1 cellular context compared by ENCODE assay signal in the genomic region with DNA sequence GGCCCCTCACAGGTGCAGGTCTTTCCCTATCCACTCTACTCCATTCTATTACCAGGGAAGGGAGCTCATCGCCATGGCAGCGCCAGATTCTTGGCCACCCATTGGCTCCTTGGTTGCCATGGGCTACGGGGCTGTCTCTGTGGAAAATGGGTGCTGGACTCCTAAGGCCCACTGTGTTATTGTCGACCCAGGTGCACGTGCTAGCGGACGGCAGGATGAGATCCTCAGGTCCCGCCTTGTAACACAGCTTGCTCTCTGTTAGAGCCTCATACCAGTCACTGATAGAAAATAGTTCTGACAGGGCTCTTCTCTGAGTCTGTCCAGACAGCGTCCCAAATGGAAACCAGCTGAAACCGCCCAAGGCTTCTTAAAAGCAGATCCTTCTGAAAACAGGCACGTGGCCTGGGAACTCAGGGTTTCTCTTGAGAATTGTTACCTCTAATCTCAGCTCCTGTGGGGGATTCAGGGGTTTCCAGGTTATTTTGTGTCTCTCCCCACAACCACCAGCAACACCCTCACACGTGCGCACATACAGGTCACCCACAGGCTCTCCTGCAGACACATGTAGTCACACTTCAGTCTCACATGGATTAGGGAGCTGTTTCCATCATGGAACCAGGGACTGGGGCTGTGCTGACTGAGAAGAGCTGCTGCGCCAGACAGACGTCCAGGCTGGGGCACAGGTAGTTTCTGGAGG.
TF ChIP-seq lines count a peak whose summit lies in the region.

No MANE protein-coding gene starts in this region.

TF ChIP-seq in HepG2, 621 proteins besides CTCF, POLR2A, EP300 and RAD21:
- TF ChIP-seq, protein P1, sequence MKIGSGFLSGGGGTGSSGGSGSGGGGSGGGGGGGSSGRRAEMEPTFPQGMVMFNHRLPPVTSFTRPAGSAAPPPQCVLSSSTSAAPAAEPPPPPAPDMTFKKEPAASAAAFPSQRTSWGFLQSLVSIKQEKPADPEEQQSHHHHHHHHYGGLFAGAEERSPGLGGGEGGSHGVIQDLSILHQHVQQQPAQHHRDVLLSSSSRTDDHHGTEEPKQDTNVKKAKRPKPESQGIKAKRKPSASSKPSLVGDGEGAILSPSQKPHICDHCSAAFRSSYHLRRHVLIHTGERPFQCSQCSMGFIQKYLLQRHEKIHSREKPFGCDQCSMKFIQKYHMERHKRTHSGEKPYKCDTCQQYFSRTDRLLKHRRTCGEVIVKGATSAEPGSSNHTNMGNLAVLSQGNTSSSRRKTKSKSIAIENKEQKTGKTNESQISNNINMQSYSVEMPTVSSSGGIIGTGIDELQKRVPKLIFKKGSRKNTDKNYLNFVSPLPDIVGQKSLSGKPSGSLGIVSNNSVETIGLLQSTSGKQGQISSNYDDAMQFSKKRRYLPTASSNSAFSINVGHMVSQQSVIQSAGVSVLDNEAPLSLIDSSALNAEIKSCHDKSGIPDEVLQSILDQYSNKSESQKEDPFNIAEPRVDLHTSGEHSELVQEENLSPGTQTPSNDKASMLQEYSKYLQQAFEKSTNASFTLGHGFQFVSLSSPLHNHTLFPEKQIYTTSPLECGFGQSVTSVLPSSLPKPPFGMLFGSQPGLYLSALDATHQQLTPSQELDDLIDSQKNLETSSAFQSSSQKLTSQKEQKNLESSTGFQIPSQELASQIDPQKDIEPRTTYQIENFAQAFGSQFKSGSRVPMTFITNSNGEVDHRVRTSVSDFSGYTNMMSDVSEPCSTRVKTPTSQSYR (CRISPR knock-in tag; IDR thresholded peaks at IDR 0.05; ENCODE audit: borderline replicate concordance): no peak
- TF ChIP-seq, protein P2, sequence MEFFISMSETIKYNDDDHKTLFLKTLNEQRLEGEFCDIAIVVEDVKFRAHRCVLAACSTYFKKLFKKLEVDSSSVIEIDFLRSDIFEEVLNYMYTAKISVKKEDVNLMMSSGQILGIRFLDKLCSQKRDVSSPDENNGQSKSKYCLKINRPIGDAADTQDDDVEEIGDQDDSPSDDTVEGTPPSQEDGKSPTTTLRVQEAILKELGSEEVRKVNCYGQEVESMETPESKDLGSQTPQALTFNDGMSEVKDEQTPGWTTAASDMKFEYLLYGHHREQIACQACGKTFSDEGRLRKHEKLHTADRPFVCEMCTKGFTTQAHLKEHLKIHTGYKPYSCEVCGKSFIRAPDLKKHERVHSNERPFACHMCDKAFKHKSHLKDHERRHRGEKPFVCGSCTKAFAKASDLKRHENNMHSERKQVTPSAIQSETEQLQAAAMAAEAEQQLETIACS (CRISPR knock-in tag; IDR thresholded peaks at IDR 0.05): no peak
- TF ChIP-seq PAF1 (CRISPR knock-in tag; IDR thresholded peaks at IDR 0.05) (no peak), ZNF333 (CRISPR knock-in tag; IDR thresholded peaks at IDR 0.05; ENCODE audit: borderline replicate concordance) (no peak), TEAD3 (CRISPR knock-in tag; optimal IDR thresholded peaks at IDR 0.05; ENCODE audit: borderline replicate concordance) (no peak), XRCC5 (optimal IDR thresholded peaks at IDR 0.05; ENCODE audit: low read length) (no peak)
- TF ChIP-seq, protein P3, sequence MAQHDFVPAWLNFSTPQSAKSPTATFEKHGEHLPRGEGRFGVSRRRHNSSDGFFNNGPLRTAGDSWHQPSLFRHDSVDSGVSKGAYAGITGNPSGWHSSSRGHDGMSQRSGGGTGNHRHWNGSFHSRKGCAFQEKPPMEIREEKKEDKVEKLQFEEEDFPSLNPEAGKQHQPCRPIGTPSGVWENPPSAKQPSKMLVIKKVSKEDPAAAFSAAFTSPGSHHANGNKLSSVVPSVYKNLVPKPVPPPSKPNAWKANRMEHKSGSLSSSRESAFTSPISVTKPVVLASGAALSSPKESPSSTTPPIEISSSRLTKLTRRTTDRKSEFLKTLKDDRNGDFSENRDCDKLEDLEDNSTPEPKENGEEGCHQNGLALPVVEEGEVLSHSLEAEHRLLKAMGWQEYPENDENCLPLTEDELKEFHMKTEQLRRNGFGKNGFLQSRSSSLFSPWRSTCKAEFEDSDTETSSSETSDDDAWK (CRISPR knock-in tag; IDR thresholded peaks at IDR 0.05): no peak
